In the genomic region with DNA sequence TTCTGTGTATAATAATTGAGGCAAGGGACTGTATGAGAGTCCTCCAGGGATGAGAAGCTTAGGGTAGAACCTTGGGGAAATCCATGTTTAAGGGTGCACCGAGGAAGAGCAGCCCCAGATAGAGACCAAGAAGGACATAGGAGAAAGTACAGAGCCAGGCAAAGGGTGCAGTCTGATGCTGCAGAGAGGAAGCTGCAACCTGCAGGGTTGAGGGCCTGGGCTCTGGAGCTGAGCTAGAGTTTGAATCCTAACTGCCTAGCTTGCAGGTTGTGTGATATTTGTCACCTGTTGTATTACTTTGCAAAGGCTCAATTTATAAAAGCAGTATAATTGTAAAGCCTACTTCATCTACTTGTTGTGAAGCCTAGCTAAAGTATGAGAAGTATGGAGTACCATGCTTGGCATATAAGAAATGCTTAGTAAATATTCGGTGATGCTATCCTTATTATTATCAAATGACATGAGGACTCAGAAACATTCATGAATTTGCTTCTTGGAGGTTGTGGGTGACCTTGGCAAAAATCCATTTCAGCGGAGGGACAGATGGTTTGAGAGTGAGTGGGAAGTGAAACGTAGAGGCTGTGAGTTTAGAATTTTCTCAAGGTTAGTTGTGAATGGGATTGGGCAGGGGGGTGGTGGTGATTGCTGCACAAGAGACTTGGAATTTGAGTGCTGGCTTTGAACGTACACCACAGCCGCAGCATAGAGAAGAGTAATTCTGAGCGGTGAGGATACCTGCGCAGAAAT, we compare ENCODE assay signal across 1 cellular context.
TF ChIP-seq lines count a peak whose summit lies in the region.

No MANE protein-coding gene starts in this region.

TF ChIP-seq in GM23338, 12 proteins besides CTCF, POLR2A, EP300 and RAD21 (continued from another document):
- TF ChIP-seq, protein P1, sequence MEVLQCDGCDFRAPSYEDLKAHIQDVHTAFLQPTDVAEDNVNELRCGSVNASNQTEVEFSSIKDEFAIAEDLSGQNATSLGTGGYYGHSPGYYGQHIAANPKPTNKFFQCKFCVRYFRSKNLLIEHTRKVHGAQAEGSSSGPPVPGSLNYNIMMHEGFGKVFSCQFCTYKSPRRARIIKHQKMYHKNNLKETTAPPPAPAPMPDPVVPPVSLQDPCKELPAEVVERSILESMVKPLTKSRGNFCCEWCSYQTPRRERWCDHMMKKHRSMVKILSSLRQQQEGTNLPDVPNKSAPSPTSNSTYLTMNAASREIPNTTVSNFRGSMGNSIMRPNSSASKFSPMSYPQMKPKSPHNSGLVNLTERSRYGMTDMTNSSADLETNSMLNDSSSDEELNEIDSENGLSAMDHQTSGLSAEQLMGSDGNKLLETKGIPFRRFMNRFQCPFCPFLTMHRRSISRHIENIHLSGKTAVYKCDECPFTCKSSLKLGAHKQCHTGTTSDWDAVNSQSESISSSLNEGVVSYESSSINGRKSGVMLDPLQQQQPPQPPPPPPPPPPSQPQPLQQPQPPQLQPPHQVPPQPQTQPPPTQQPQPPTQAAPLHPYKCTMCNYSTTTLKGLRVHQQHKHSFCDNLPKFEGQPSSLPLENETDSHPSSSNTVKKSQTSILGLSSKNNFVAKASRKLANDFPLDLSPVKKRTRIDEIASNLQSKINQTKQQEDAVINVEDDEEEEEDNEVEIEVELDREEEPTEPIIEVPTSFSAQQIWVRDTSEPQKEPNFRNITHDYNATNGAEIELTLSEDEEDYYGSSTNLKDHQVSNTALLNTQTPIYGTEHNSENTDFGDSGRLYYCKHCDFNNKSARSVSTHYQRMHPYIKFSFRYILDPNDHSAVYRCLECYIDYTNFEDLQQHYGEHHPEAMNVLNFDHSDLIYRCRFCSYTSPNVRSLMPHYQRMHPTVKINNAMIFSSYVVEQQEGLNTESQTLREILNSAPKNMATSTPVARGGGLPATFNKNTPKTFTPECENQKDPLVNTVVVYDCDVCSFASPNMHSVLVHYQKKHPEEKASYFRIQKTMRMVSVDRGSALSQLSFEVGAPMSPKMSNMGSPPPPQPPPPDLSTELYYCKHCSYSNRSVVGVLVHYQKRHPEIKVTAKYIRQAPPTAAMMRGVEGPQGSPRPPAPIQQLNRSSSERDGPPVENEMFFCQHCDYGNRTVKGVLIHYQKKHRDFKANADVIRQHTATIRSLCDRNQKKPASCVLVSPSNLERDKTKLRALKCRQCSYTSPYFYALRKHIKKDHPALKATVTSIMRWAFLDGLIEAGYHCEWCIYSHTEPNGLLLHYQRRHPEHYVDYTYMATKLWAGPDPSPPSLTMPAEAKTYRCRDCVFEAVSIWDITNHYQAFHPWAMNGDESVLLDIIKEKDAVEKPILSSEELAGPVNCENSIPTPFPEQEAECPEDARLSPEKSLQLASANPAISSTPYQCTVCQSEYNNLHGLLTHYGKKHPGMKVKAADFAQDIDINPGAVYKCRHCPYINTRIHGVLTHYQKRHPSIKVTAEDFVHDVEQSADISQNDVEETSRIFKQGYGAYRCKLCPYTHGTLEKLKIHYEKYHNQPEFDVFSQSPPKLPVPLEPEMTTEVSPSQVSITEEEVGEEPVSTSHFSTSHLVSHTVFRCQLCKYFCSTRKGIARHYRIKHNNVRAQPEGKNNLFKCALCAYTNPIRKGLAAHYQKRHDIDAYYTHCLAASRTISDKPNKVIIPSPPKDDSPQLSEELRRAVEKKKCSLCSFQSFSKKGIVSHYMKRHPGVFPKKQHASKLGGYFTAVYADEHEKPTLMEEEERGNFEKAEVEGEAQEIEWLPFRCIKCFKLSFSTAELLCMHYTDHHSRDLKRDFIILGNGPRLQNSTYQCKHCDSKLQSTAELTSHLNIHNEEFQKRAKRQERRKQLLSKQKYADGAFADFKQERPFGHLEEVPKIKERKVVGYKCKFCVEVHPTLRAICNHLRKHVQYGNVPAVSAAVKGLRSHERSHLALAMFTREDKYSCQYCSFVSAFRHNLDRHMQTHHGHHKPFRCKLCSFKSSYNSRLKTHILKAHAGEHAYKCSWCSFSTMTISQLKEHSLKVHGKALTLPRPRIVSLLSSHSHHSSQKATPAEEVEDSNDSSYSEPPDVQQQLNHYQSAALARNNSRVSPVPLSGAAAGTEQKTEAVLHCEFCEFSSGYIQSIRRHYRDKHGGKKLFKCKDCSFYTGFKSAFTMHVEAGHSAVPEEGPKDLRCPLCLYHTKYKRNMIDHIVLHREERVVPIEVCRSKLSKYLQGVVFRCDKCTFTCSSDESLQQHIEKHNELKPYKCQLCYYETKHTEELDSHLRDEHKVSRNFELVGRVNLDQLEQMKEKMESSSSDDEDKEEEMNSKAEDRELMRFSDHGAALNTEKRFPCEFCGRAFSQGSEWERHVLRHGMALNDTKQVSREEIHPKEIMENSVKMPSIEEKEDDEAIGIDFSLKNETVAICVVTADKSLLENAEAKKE (CRISPR knock-in tag; IDR thresholded peaks at IDR 0.05), result no peak
- TF ChIP-seq JUNB (IDR thresholded peaks at IDR 0.05; ENCODE audit: unreplicated experiment), result no peak
